18 cellular contexts compared by ENCODE assay signal in the genomic region with DNA sequence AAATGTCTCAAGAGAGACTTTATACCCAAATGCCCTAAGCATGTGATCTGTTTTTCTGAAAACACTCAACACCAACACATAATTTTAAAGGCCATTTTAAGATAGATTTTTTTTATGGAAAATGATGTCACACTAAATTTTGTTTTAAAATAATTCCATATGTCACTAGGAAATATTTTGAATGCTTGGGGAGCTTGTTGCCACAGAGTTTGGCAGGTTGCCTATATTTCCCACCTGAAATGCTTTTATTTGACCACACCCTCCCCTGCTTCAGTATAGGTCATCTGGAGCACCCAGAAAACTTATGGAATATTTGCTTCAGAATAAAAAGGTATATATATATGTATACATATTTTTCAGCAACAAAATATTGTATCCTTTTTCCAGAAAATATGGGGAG.
"Had no signal": no experiment of that assay in that cellular context is flagged by ENCODE, and none has a peak within 500 bp of the region (broad histone marks: within the 10 kb centered on the region; RNA-seq: fewer than 3 reads in every experiment).

No MANE protein-coding gene starts in this region.

- DNase-seq: cortex of kidney; effector memory CD4-positive, alpha-beta T cell; foreskin fibroblast; glutamatergic neuron; islet precursor cell; mammary epithelial cell; mucosa of descending colon; naive thymus-derived CD8-positive, alpha-beta T cell; occipital lobe; pancreas; right cardiac atrium; small intestine; stimulated activated CD4-positive, alpha-beta T cell treated with anti-CD3 and anti-CD28 coated beads, Interleukin-12 subunit alpha, Interleukin-12 subunit beta, amount 100 ng/mL, for 4 hours; stimulated activated naive CD4-positive, alpha-beta T cell treated with Interleukin-2 at 50 U/mL for 16 hours; trophoblast cell had no signal

- ATAC-seq: gastroesophageal sphincter; left lobe of liver; mucosa of descending colon; naive thymus-derived CD8-positive, alpha-beta T cell; pancreas; right cardiac atrium had no signal

- H3K4me3 ChIP-seq: gastroesophageal sphincter, mucosa of descending colon, pancreas had no signal

- H3K27me3 Mint-ChIP-seq: progenitor cell of endocrine pancreas had no signal

- H3K27ac Mint-ChIP-seq: naive thymus-derived CD8-positive, alpha-beta T cell; progenitor cell of endocrine pancreas had no signal

- H3K4me3 Mint-ChIP-seq: naive thymus-derived CD8-positive, alpha-beta T cell had no signal
